In the genomic region with DNA sequence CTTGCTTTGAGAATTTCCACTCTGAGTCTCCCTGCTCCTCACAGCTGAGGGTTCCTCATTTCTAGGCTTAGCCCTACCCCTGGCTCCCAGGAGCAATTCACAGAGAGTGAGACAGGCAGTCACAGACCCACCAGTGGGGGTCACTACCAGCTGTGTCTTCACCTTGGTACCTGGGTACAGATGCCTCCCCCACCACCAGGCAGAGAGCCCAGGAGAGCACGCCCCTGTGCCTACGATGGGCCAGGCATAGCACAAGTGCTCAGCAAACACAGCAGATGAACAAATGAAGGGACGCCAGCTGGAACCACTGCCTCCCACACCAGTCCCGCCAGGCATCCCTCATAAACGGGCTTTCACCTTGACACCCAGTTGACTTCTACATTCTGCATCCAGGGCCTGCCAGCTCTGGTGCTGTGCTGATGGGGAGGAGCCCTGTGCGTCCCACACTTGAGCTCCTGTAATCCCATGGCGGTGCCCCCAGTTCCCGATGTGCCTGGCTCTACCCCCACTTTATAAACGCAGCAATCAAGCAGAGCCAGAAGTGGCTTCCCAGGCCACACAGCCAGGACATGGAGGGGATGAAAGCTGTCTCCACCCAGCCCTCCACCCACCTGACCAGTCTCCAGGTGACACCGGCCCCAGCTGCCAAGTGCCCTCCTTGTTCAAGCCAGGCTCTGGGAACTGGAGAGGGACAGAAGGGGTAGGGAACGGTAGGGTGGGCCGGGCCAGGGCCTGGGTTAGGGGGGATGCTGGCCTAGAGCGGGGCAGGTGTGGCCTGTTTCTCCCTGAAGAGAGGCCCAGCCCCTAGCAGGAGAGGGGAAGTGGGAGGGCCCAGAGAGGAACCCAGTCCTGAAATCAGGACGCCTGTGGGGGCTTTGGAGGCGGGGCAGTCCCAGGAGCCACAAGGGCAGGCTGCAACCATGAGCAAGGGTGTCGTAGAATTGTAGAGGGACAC, we compare ENCODE assay signal across 1 cellular context.
TF ChIP-seq lines count a peak whose summit lies in the region.

No MANE protein-coding gene starts in this region.

TF ChIP-seq in H1, 55 proteins besides CTCF, POLR2A, EP300 and RAD21:
- TF ChIP-seq CHD1 (IDR thresholded peaks at IDR 0.05; ENCODE audit: low read depth, low read length) = no peak
- TF ChIP-seq CEBPB (IDR thresholded peaks at IDR 0.05; ENCODE audit: low read depth, low read length) = no peak
- no peak for TF ChIP-seq SP2 (IDR thresholded peaks at IDR 0.05; ENCODE audit: low read length)
- TF ChIP-seq TBP (IDR thresholded peaks at IDR 0.05; ENCODE audit: low read depth, low read length) = no peak
- TF ChIP-seq, protein P1, sequence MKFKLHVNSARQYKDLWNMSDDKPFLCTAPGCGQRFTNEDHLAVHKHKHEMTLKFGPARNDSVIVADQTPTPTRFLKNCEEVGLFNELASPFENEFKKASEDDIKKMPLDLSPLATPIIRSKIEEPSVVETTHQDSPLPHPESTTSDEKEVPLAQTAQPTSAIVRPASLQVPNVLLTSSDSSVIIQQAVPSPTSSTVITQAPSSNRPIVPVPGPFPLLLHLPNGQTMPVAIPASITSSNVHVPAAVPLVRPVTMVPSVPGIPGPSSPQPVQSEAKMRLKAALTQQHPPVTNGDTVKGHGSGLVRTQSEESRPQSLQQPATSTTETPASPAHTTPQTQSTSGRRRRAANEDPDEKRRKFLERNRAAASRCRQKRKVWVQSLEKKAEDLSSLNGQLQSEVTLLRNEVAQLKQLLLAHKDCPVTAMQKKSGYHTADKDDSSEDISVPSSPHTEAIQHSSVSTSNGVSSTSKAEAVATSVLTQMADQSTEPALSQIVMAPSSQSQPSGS (IDR thresholded peaks at IDR 0.05; ENCODE audit: low read length) = no peak
- TF ChIP-seq BACH1 (IDR thresholded peaks at IDR 0.05; ENCODE audit: low read length) = no peak
- no peak for TF ChIP-seq RXRA (IDR thresholded peaks at IDR 0.05; ENCODE audit: insufficient read depth, low read depth, low read length)
- TF ChIP-seq JUND (IDR thresholded peaks at IDR 0.05; ENCODE audit: low read length) = no peak
- no peak for TF ChIP-seq GABPA (IDR thresholded peaks at IDR 0.05; ENCODE audit: borderline replicate concordance, insufficient read depth, low read length)
- no peak for TF ChIP-seq MAFK (IDR thresholded peaks at IDR 0.05; ENCODE audit: low read depth, low read length)
- TF ChIP-seq POU5F1 (IDR thresholded peaks at IDR 0.05; ENCODE audit: low read depth, low read length) = no peak
TF ChIP-seq in H1: peak in this region for 0.
